ENCODE assay signal across 25 cellular contexts in the genomic region with DNA sequence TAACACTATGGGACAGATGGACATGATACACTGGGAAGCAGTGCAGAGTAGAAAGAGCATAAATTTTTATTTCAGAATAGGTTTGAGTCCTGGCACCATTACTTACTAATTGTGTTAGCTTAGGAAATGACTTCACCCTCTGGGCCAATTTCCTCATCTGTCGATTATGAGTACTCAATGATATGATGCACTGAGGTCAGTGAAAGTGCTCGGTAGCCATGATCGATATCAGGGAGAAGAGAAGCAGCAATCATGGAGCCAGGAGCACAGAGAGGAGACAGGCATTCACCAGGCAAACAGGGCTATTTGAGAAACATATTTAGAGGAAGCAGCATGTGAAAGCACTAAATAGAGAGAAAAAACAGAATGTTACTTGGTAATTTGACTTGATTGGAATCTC. TPM values are rescaled to one million over a fixed set of nuclear protein-coding genes. Genes with fewer than 3 reads are reported as not detected.
"Had no signal": no experiment of that assay in that cellular context is flagged by ENCODE, and none has a peak within 500 bp of the region (broad histone marks: within the 10 kb centered on the region; RNA-seq: fewer than 3 reads in every experiment).

No MANE protein-coding gene starts in this region.

- H3K9me3 ChIP-seq: ascending aorta, breast epithelium, tibial artery, uterus had no signal

- DNase-seq: activated CD4-positive, alpha-beta T cell treated with anti-CD3 and anti-CD28 coated beads for 1 hour; activated gamma-delta T cell; activated T-cell treated with anti-CD3 and anti-CD28 coated beads, Interleukin-2, amount 50 U/mL, for 72 hours; cerebellar nuclear complex; effector memory CD4-positive, alpha-beta T cell; foreskin keratinocyte; hypothalamus; occipital lobe; posterior cingulate gyrus; retina; stimulated activated naive CD4-positive, alpha-beta T cell; substantia nigra; T-cell; tibial artery; uterus had no signal

- H3K4me3 Mint-ChIP-seq: activated naive CD4-positive, alpha-beta T cell treated with anti-CD3 and anti-CD28 coated beads, Interleukin-2, amount 50 U/mL, for 24 hours; activated T-cell treated with anti-CD3 and anti-CD28 coated beads, Interleukin-2, amount 50 U/mL, for 72 hours; mesothelial cell of epicardium; nephron; T-cell had no signal

- ATAC-seq: foreskin keratinocyte, left lobe of liver, T-cell had no signal

- H3K27me3 ChIP-seq: ascending aorta, breast epithelium, foreskin keratinocyte, tibial artery, uterus had no signal

- FAIRE-seq: keratinocyte had no signal

- H3K4me1 ChIP-seq: ascending aorta, breast epithelium, foreskin keratinocyte, tibial artery, uterus had no signal

- H3K4me1 Mint-ChIP-seq: activated naive CD4-positive, alpha-beta T cell treated with anti-CD3 and anti-CD28 coated beads, Interleukin-2, amount 50 U/mL, for 24 hours; T-cell had no signal

- H3K27ac Mint-ChIP-seq: activated naive CD4-positive, alpha-beta T cell treated with anti-CD3 and anti-CD28 coated beads, Interleukin-2, amount 50 U/mL, for 24 hours; activated T-cell treated with anti-CD3 and anti-CD28 coated beads, Interleukin-2, amount 50 U/mL, for 72 hours; mesothelial cell of epicardium; nephron; T-cell had no signal

- H3K36me3 Mint-ChIP-seq: activated naive CD4-positive, alpha-beta T cell treated with anti-CD3 and anti-CD28 coated beads, Interleukin-2, amount 50 U/mL, for 24 hours; T-cell had no signal

- H3K4me3 ChIP-seq: ascending aorta, breast epithelium, lung, tibial artery, uterus had no signal

- H3K9me3 Mint-ChIP-seq: activated naive CD4-positive, alpha-beta T cell treated with anti-CD3 and anti-CD28 coated beads, Interleukin-2, amount 50 U/mL, for 24 hours; activated T-cell treated with anti-CD3 and anti-CD28 coated beads, Interleukin-2, amount 50 U/mL, for 72 hours; mesothelial cell of epicardium; nephron; T-cell had no signal

- H3K27ac ChIP-seq: ascending aorta, breast epithelium, epithelial cell of prostate, foreskin keratinocyte, tibial artery, uterus, VCaP had no signal

- H3K36me3 ChIP-seq: ascending aorta, breast epithelium, tibial artery, uterus had no signal

RNA-seq across cellular contexts. Expression of gene OLFML2A, which starts 35.3 kb away (rescaled TPM):
- total RNA-seq: activated T-cell treated with anti-CD3 and anti-CD28 coated beads, Interleukin-2, amount 50 U/mL, for 72 hours had no signal
